Comparison of ENCODE assay signal across 1 cellular context in the genomic region with DNA sequence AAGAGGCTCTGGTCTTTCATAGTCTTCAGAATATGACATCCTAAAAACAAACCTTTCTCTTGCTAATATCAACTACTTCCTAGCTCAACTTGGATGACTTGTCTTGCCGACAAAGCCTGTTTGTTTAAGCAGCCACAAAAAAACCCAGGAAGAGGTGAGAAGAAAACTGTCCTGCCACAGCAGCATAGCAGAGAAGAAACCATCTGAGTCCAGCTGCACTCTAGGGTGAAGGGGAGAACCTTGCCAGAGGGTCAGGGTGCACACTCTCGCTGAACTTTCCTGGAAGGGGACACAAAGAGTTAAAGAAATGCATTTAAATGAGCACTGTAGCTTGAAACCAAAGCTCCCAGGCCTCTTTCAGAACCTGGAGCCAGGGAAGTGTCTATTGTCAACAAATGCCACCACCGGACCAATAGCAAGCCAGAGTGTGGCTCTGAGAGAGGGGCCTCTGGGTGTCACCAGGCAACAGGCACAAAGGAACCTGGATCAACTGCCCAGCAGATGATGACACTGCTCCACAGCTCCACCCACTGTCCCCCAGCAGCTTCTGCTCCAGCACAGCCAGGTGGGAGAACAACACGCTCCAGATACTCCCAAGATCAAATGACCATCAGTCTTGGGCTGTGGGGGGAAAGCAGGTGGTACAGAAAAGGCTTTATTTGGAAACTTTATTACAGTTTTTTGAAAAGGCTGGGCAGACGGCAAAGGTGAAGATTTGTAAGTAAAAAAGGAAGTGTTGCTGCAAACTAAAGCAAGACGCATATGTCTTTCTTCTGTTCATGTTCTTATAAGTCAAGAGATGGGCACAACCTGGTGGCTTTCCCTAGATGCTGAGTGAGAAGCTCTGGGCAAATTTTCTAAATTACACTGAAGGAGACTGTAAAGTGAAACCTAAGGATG.
TF ChIP-seq lines count a peak whose summit lies in the region.

No MANE protein-coding gene starts in this region.

TF ChIP-seq in H1, 55 proteins besides CTCF, POLR2A, EP300 and RAD21:
- TF ChIP-seq YY1 (IDR thresholded peaks at IDR 0.05; ENCODE audit: low read depth, low read length), result no peak
- TF ChIP-seq RBBP5 (IDR thresholded peaks at IDR 0.05; ENCODE audit: borderline replicate concordance, low read depth, low read length), result no peak
- no peak for TF ChIP-seq KDM5A (IDR thresholded peaks at IDR 0.05; ENCODE audit: low read length)
- no peak for TF ChIP-seq EZH2 (IDR thresholded peaks at IDR 0.05; ENCODE audit: low read depth, low read length, severe bottlenecking)
- no peak for TF ChIP-seq NRF1 (IDR thresholded peaks at IDR 0.05; ENCODE audit: low read depth, low read length)
- TF ChIP-seq HDAC2 (IDR thresholded peaks at IDR 0.05; ENCODE audit: borderline replicate concordance in 1 of 2, low read depth in 2 of 2, low read length in 2 of 2), result no peak
- TF ChIP-seq CREB1 (IDR thresholded peaks at IDR 0.05), result no peak
- TF ChIP-seq RXRA (IDR thresholded peaks at IDR 0.05; ENCODE audit: insufficient read depth, low read depth, low read length), result no peak
- TF ChIP-seq BCL11A (IDR thresholded peaks at IDR 0.05; ENCODE audit: low read depth in 2 of 2, low read length in 2 of 2), result no peak
- no peak for TF ChIP-seq KDM1A (IDR thresholded peaks at IDR 0.05; ENCODE audit: borderline replicate concordance, low read length)
- no peak for TF ChIP-seq SRF (IDR thresholded peaks at IDR 0.05; ENCODE audit: low read depth, low read length)
- TF ChIP-seq, protein P1, sequence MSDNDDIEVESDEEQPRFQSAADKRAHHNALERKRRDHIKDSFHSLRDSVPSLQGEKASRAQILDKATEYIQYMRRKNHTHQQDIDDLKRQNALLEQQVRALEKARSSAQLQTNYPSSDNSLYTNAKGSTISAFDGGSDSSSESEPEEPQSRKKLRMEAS (IDR thresholded peaks at IDR 0.05), result no peak
- no peak for TF ChIP-seq MAFK (IDR thresholded peaks at IDR 0.05; ENCODE audit: low read depth, low read length)
- TF ChIP-seq EGR1 (IDR thresholded peaks at IDR 0.05; ENCODE audit: borderline replicate concordance, low read depth, low read length), result no peak
- TF ChIP-seq GABPA (IDR thresholded peaks at IDR 0.05; ENCODE audit: borderline replicate concordance, insufficient read depth, low read length), result no peak
- TF ChIP-seq, protein P2, sequence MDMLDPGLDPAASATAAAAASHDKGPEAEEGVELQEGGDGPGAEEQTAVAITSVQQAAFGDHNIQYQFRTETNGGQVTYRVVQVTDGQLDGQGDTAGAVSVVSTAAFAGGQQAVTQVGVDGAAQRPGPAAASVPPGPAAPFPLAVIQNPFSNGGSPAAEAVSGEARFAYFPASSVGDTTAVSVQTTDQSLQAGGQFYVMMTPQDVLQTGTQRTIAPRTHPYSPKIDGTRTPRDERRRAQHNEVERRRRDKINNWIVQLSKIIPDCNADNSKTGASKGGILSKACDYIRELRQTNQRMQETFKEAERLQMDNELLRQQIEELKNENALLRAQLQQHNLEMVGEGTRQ (IDR thresholded peaks at IDR 0.05; ENCODE audit: low read length), result no peak
- no peak for TF ChIP-seq RFX5 (IDR thresholded peaks at IDR 0.05; ENCODE audit: borderline replicate concordance, low read depth, low read length)
- TF ChIP-seq PHF8 (conservative IDR thresholded peaks at IDR 0.05; ENCODE audit: low read depth, low read length), result no peak
- no peak for TF ChIP-seq CBX8 (IDR thresholded peaks at IDR 0.05; ENCODE audit: borderline replicate concordance, low read depth, low read length)
- no peak for TF ChIP-seq NANOG (IDR thresholded peaks at IDR 0.05; ENCODE audit: insufficient read depth, low read depth, low read length, poor library complexity, severe bottlenecking)
TF ChIP-seq in H1: peak in this region for 0.
